In the genomic region with DNA sequence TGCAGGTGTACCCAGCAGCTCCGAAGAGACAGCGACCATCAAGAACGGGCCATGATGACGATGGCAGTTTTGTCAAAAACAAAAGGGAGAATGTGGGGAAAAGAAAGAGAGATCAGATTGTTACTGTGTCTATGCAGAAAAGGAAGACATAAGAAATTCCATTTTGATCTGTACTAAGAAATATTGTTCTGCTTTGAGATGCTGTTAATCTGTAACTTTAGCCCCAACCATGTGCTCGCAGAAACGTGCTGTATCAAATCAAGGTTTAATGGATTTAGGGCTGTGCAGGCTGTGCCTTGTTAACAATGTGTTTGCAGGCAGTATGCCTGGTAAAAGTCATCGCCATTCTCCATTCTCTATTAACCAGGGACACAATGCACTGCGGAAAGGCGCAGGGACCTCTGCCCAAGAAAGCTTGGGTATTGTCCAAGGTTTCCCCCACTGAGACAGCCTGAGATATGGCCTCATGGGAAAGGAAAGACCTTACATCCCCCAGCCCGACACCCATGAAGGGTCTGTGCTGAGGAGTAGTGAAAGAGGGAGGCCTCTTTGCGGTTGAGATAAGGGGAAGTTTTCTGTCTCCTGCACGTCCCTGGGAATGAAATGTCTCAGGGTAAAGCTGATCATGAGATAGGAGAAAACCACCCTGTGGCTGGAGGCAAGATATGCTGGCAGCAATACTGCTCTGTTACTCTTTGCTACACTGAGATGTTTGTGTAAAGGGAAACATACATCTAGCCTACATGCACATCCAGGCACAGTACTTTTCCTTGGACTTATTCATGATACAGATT, we compare ENCODE assay signal across 7 cellular contexts. TPM values are rescaled to one million over a fixed set of nuclear protein-coding genes. Genes with fewer than 3 reads are reported as not detected.
DNase-seq lines count a peak whose midpoint lies in the region; ATAC-seq and TF ChIP-seq lines count a peak whose summit lies in the region.
"Not testable (repeated sequence)": the region's sequence is repeated elsewhere in the genome, so short reads cannot be mapped to it uniquely, and the experiment has no call there.

No MANE protein-coding gene starts in this region.

- H3K9ac ChIP-seq in DND-41 (ENCODE audit: low read depth, low read length) = not testable (repeated sequence)

- peaks cover 10% of the 10 kb centered on the region for H3K79me2 ChIP-seq in DND-41 (ENCODE audit: insufficient read depth, low read length)

- peaks cover 23% of the 10 kb centered on the region for H3K27me3 ChIP-seq in DND-41 (ENCODE audit: insufficient read depth, low read length, poor library complexity)

- H3K4me1 ChIP-seq in DND-41 (ENCODE audit: insufficient read depth, low read length) (peaks cover 25% of the 10 kb centered on the region), mesodermal cell (ENCODE audit: control insufficient read depth, insufficient read depth, low read length, poor library complexity, severe bottlenecking) (peaks cover 22% of the 10 kb centered on the region)

- ATAC-seq in DND-41 (ENCODE audit: insufficient read depth, low read depth) = peak; percentile 19; the same call in 2 of the 3 replicates

- H3K4me3 ChIP-seq in DND-41 (ENCODE audit: low read depth in 1 of 2, low read length in 2 of 2); fibroblast of pulmonary artery (replicated peaks; ENCODE audit: low read depth, low read length); mesodermal cell (ENCODE audit: extremely low read depth, insufficient read depth, low read length, poor library complexity, severe bottlenecking): not testable (repeated sequence)

- H4K20me1 ChIP-seq in DND-41 (ENCODE audit: insufficient read depth, low read length) = not testable (repeated sequence)

- WGBS in mesodermal cell (ENCODE audit: insufficient coverage in 2 of 2), 2 experiments = 87 to 89% methylated on average over 7 to 8 of the region's 12 CpGs

- H3K36me3 Mint-ChIP-seq in HFFc6 (ENCODE audit: low read depth); activated T-helper 2 cell treated with anti-CD3 and anti-CD28 coated beads, Interferon-gamma antibody, Interleukin-2, Interleukin-4, amounts not matched to agents 10 μg/mL and 5 μg/mL and 100 μg/mL, durations not matched to agents 14 hours and 24 hours and 36 hours (ENCODE audit: low read depth): not testable (repeated sequence)

- not testable (repeated sequence) for H3K4me2 ChIP-seq in DND-41 (ENCODE audit: insufficient read depth, low read length)

- not testable (repeated sequence) for H3K4me3 Mint-ChIP-seq in HFFc6
- peak overlapping the region; percentile 11 for H3K4me3 Mint-ChIP-seq in activated T-helper 2 cell treated with anti-CD3 and anti-CD28 coated beads, Interferon-gamma antibody, Interleukin-2, Interleukin-4, amounts not matched to agents 10 μg/mL and 5 μg/mL and 100 μg/mL, durations not matched to agents 14 hours and 24 hours and 36 hours (ENCODE audit: low read depth)

- not testable (repeated sequence) for H3K9me3 Mint-ChIP-seq in HFFc6; activated T-helper 2 cell treated with anti-CD3 and anti-CD28 coated beads, Interferon-gamma antibody, Interleukin-2, Interleukin-4, amounts not matched to agents 10 μg/mL and 5 μg/mL and 100 μg/mL, durations not matched to agents 14 hours and 24 hours and 36 hours

- H3K36me3 ChIP-seq in DND-41 (ENCODE audit: insufficient read depth, low read length); mesodermal cell (ENCODE audit: control insufficient read depth, insufficient read depth, low read length): not testable (repeated sequence)

- H3K27ac Mint-ChIP-seq in HFFc6 = peak overlapping the region; percentile 23
- H3K27ac Mint-ChIP-seq in activated T-helper 2 cell treated with anti-CD3 and anti-CD28 coated beads, Interferon-gamma antibody, Interleukin-2, Interleukin-4, amounts not matched to agents 10 μg/mL and 5 μg/mL and 100 μg/mL, durations not matched to agents 14 hours and 24 hours and 36 hours = not testable (repeated sequence)

- not testable (repeated sequence) for H2AFZ ChIP-seq in DND-41 (ENCODE audit: low read depth, low read length)

- H3K27me3 Mint-ChIP-seq in HFFc6 (ENCODE audit: insufficient read depth) = not testable (repeated sequence)
- H3K27me3 Mint-ChIP-seq in activated T-helper 2 cell treated with anti-CD3 and anti-CD28 coated beads, Interferon-gamma antibody, Interleukin-2, Interleukin-4, amounts not matched to agents 10 μg/mL and 5 μg/mL and 100 μg/mL, durations not matched to agents 14 hours and 24 hours and 36 hours (ENCODE audit: low read depth) = peaks cover 25% of the 10 kb centered on the region

- H3K27ac ChIP-seq in DND-41 (ENCODE audit: low read length) = not testable (repeated sequence)
- peak overlapping the region; percentile 53 for H3K27ac ChIP-seq in mesodermal cell (ENCODE audit: low read depth, low read length, severe bottlenecking)

- not testable (repeated sequence) for H3K9me3 ChIP-seq in DND-41 (ENCODE audit: insufficient read depth, low read length, severe bottlenecking); mesodermal cell (ENCODE audit: control insufficient read depth, low read length)

- H3K4me1 Mint-ChIP-seq in HFFc6 (ENCODE audit: low read depth) = peaks cover 47% of the 10 kb centered on the region
- H3K4me1 Mint-ChIP-seq in activated T-helper 2 cell treated with anti-CD3 and anti-CD28 coated beads, Interferon-gamma antibody, Interleukin-2, Interleukin-4, amounts not matched to agents 10 μg/mL and 5 μg/mL and 100 μg/mL, durations not matched to agents 14 hours and 24 hours and 36 hours (ENCODE audit: low read depth) = peaks cover 30% of the 10 kb centered on the region

- not testable (repeated sequence) for TF ChIP-seq CTCF in DND-41 (IDR thresholded peaks at IDR 0.05; ENCODE audit: borderline replicate concordance, extremely low read depth, low read length, poor library complexity, severe bottlenecking); HFFc6 (IDR thresholded peaks at IDR 0.05)
- TF ChIP-seq CTCF in fibroblast of pulmonary artery (IDR thresholded peaks at IDR 0.05; ENCODE audit: low read length, missing control alignments) = peak; percentile 2

- DNase-seq in DND-41 (peak; percentile 52), NOMO-1 (lab: John Stamatoyannopoulos, UW; ENCODE audit: unreplicated experiment in 2 of 2) (peak; percentile 22 to 64), SKM-1 (lab: John Stamatoyannopoulos, UW; ENCODE audit: unreplicated experiment) (peak; percentile 47), fibroblast of pulmonary artery (ENCODE audit: low read depth) (peak; percentile 97)
- not testable (repeated sequence) for DNase-seq in HFFc6
- peak; percentile 14 for DNase-seq in activated T-helper 2 cell treated with anti-CD3 and anti-CD28 coated beads, Interferon-gamma antibody, Interleukin-2, Interleukin-4, amounts not matched to agents 10 μg/mL and 5 μg/mL and 100 μg/mL, durations not matched to agents 14 hours and 24 hours and 36 hours (ENCODE audit: low spot score)

- intact Hi-C loops in activated T-helper 2 cell treated with anti-CD3 and anti-CD28 coated beads, Interferon-gamma antibody, Interleukin-2, Interleukin-4, amounts not matched to agents 10 μg/mL and 5 μg/mL and 100 μg/mL, durations not matched to agents 14 hours and 24 hours and 36 hours (cut with micrococcal nuclease) = not testable (repeated sequence)

RNA-seq across cellular contexts. Expression of a gene that starts 3.9 kb away (rescaled TPM):
- 10 to 100 TPM; 67.5 to 88.7 (median 80.9) TPM for total RNA-seq in HFFc6 (2021; fragmentation: NEBNext Ultra II Directional; extraction: Animal tissue kit (Norgen Biotek cat#: 25700))
- 92.2 and 93.4 TPM in 2 replicates for total RNA-seq in activated T-helper 2 cell treated with anti-CD3 and anti-CD28 coated beads, Interferon-gamma antibody, Interleukin-2, Interleukin-4, amounts not matched to agents 10 μg/mL and 5 μg/mL and 100 μg/mL, durations not matched to agents 14 hours and 24 hours and 36 hours
- polyA plus RNA-seq in mesodermal cell (2013, experiment 1 of 2) = 62.4 TPM
- polyA plus RNA-seq in mesodermal cell (2013, experiment 2 of 2) = 60.0 TPM
